In genomic region chr5:180314106-180314505, GRCh38 we compare ENCODE assay signal across 11 cellular contexts. TPM values are rescaled to one million over a fixed set of nuclear protein-coding genes. Genes with fewer than 3 reads are reported as not detected.
A peak's percentile ranks its signal among the peaks of the same experiment; 100 is the strongest.
DNase-seq lines count a peak whose midpoint lies in the region; ATAC-seq, FAIRE-seq and TF ChIP-seq lines count a peak whose summit lies in the region.
"Had no signal": no experiment of that assay in that cellular context is flagged by ENCODE, and none has a peak within 500 bp of the region (broad histone marks: within the 10 kb centered on the region; RNA-seq: fewer than 3 reads in every experiment).

No MANE protein-coding gene starts in this region.

- H3K27me3 Mint-ChIP-seq in activated CD8-positive, alpha-beta memory T cell treated with anti-CD3 and anti-CD28 coated beads, Interleukin-2, amount 10 ng/mL, durations not matched to agents 7 days and 5 days, result no peaks in the 10 kb centered on the region
- H3K27me3 Mint-ChIP-seq: activated T-cell treated with anti-CD3 and anti-CD28 coated beads, Interleukin-2, amount 50 U/mL, for 24 hours had no signal

- CTCF ChIA-PET in activated CD8-positive, alpha-beta memory T cell treated with anti-CD3 and anti-CD28 coated beads, Interleukin-2, amount 10 ng/mL, durations not matched to agents 7 days and 5 days (lab: Charles Lee), result interaction anchor here (0.9 to 5.3 kb wide), 11 partner anchors 11 to 188 kb away, joined by 3 to 147 read pairs (median 4); partner anchors contain the start of genes MAPK9 and RASGEF1C
- CTCF ChIA-PET in HEK293T (lab: Yijun Ruan, JAX), result interaction anchor here (0.7 to 2.4 kb wide), 4 partner anchors 15 to 186 kb away, joined by 3 to 23 read pairs (median 6); no protein-coding TSS in a partner anchor

- H3K27me3 ChIP-seq in bronchial epithelial cell (ENCODE audit: control insufficient read depth, insufficient read depth, low read length) (no peaks in the 10 kb centered on the region), gastroesophageal sphincter (no peaks in the 10 kb centered on the region)

- H3K27ac ChIP-seq in gastroesophageal sphincter, result peak overlapping the region in 1 of 4 donors; percentile 54

- peak overlapping the region; percentile 59 for H3K4me3 ChIP-seq in Jurkat, Clone E6-1 (ENCODE audit: low read length)
- H3K4me3 ChIP-seq in bronchial epithelial cell (ENCODE audit: low read depth, low read length), result peak overlapping the region; percentile 57
- peak overlapping the region; percentile 67 for H3K4me3 ChIP-seq in retinal pigment epithelial cell (ENCODE audit: low read length)
- H3K4me3 ChIP-seq in gastroesophageal sphincter, result no peak overlapping the region

- 88% methylated on average over 7 of the region's 7 CpGs; no CpG with 5 or more reads in 1 of the 2 donors for WGBS in gastroesophageal sphincter (ENCODE audit: low coverage in 1 of 2), 2 donors

- H3K9me3 Mint-ChIP-seq in activated CD8-positive, alpha-beta memory T cell treated with anti-CD3 and anti-CD28 coated beads, Interleukin-2, amount 10 ng/mL, durations not matched to agents 7 days and 5 days (ENCODE audit: low read depth), result no peaks in the 10 kb centered on the region
- H3K9me3 Mint-ChIP-seq: activated T-cell treated with anti-CD3 and anti-CD28 coated beads, Interleukin-2, amount 50 U/mL, for 24 hours; neural crest cell had no signal

- no peak for FAIRE-seq in bronchial epithelial cell (lab: Jason Lieb, UNC)

- H3K4me1 Mint-ChIP-seq in activated CD8-positive, alpha-beta memory T cell treated with anti-CD3 and anti-CD28 coated beads, Interleukin-2, amount 10 ng/mL, durations not matched to agents 7 days and 5 days, result peaks cover 4% of the 10 kb centered on the region
- H3K4me1 Mint-ChIP-seq: neural crest cell had no signal

- TF ChIP-seq CTCF in bronchial epithelial cell (IDR thresholded peaks at IDR 0.05; ENCODE audit: insufficient read depth, low read length, severe bottlenecking) (no peak), retinal pigment epithelial cell (conservative IDR thresholded peaks at IDR 0.05; ENCODE audit: low read depth, low read length) (no peak), gastroesophageal sphincter (IDR thresholded peaks at IDR 0.05) (no peak)

- H3K4me1 ChIP-seq in gastroesophageal sphincter, result no peaks in the 10 kb centered on the region

- TF ChIP-seq POLR2A in gastroesophageal sphincter (IDR thresholded peaks at IDR 0.05), result no peak

- no peak for DNase-seq in activated CD8-positive, alpha-beta memory T cell treated with anti-CD3 and anti-CD28 coated beads, Interleukin-2, amount 10 ng/mL, durations not matched to agents 7 days and 5 days
- no peak for DNase-seq in activated CD8-positive, alpha-beta memory T cell treated with anti-CD3 and anti-CD28 coated beads, Interleukin-2, amount 50 U/mL, for 4 hours
- DNase-seq in Jurkat, Clone E6-1 (ENCODE audit: low read depth, low spot score), result peak; percentile 42
- DNase-seq in bronchial epithelial cell (ENCODE audit: low read depth) (peak; percentile 5), retinal pigment epithelial cell (ENCODE audit: low read depth) (no peak), DMS53 treated with DMSO at 0.1 percent for 48 hours (lab: John Stamatoyannopoulos, UW; ENCODE audit: unreplicated experiment) (no peak), HEK293T (ENCODE audit: extremely low spot score) (no peak)

- H3K36me3 Mint-ChIP-seq in activated CD8-positive, alpha-beta memory T cell treated with anti-CD3 and anti-CD28 coated beads, Interleukin-2, amount 10 ng/mL, durations not matched to agents 7 days and 5 days, result no peaks in the 10 kb centered on the region

- H3K4me3 Mint-ChIP-seq in activated CD8-positive, alpha-beta memory T cell treated with anti-CD3 and anti-CD28 coated beads, Interleukin-2, amount 10 ng/mL, durations not matched to agents 7 days and 5 days, result peak overlapping the region; percentile 68
- H3K4me3 Mint-ChIP-seq: activated T-cell treated with anti-CD3 and anti-CD28 coated beads, Interleukin-2, amount 50 U/mL, for 24 hours; neural crest cell; T-helper 17 cell had no signal

- no peak for TF ChIP-seq EP300 in gastroesophageal sphincter (IDR thresholded peaks at IDR 0.05)

- H3K36me3 ChIP-seq in bronchial epithelial cell (ENCODE audit: control insufficient read depth, insufficient read depth, low read length), result no peaks in the 10 kb centered on the region
- H3K36me3 ChIP-seq in gastroesophageal sphincter, result peaks cover 0 to 58% of the 10 kb centered on the region in 2 donors

- POLR2A ChIA-PET in HEK293T (lab: Yijun Ruan, JAX), result interaction anchor here (0.9 kb wide), 1 partner anchor 9 kb away, joined by 3 read pairs; no protein-coding TSS in a partner anchor

- ATAC-seq in activated CD8-positive, alpha-beta memory T cell treated with anti-CD3 and anti-CD28 coated beads, Interleukin-2, amount 10 ng/mL, durations not matched to agents 7 days and 5 days, result peak; percentile 6
- no peak for ATAC-seq in gastroesophageal sphincter
- ATAC-seq: T-helper 17 cell had no signal

- no peaks in the 10 kb centered on the region for H3K9me3 ChIP-seq in gastroesophageal sphincter

- H3K27ac Mint-ChIP-seq in activated CD8-positive, alpha-beta memory T cell treated with anti-CD3 and anti-CD28 coated beads, Interleukin-2, amount 10 ng/mL, durations not matched to agents 7 days and 5 days, result peak overlapping the region; percentile 76
- H3K27ac Mint-ChIP-seq: activated T-cell treated with anti-CD3 and anti-CD28 coated beads, Interleukin-2, amount 50 U/mL, for 24 hours; T-helper 17 cell had no signal

TF ChIP-seq in HEK293T, 16 proteins besides CTCF, POLR2A, EP300 and RAD21:
- TF ChIP-seq FOXK2 (IDR thresholded peaks at IDR 0.05) (no peak), SP1 (IDR thresholded peaks at IDR 0.05) (no peak), ZNF384 (IDR thresholded peaks at IDR 0.05) (no peak), NFRKB (IDR thresholded peaks at IDR 0.05) (no peak), FOXA1 (IDR thresholded peaks at IDR 0.05) (no peak)
TF ChIP-seq in HEK293T: peak in this region for 0.

RNA-seq across cellular contexts. Expression of gene MAPK9, which starts 22.2 kb away (rescaled TPM):
- total RNA-seq in activated CD8-positive, alpha-beta memory T cell treated with anti-CD3 and anti-CD28 coated beads, Interleukin-2, amount 10 ng/mL, durations not matched to agents 7 days and 5 days, result 10 to 100 TPM; 40.9 to 44.4 TPM
- polyA plus RNA-seq in Jurkat, Clone E6-1 (2012; ENCODE audit: insufficient read depth, insufficient read length), result 46.4 TPM
- total RNA-seq in bronchial epithelial cell (19.7 and 23.2 TPM in 2 replicates), gastroesophageal sphincter (10 to 100 TPM; 25.7 to 43.7 (median 35.7) TPM)

RNA-seq across cellular contexts. Expression of gene GFPT2, which starts 39.0 kb away (rescaled TPM):
- under 1 TPM; 0.15 to 0.37 TPM for total RNA-seq in activated CD8-positive, alpha-beta memory T cell treated with anti-CD3 and anti-CD28 coated beads, Interleukin-2, amount 10 ng/mL, durations not matched to agents 7 days and 5 days
- 2.0 TPM for polyA plus RNA-seq in Jurkat, Clone E6-1 (2012; ENCODE audit: insufficient read depth, insufficient read length)
- total RNA-seq in bronchial epithelial cell (0.26 and 0.53 TPM in 2 replicates), gastroesophageal sphincter (10 to 100 TPM; 28.7 to 94.1 (median 34.1) TPM)

Comparison
In these comparisons a context has a peak if more than half of its experiments do, and no peak if none do; other contexts are left out.
1. DNase-seq: peak in Jurkat, Clone E6-1 (single experiment) and bronchial epithelial cell (single experiment); none in activated CD8-positive, alpha-beta memory T cell treated with anti-CD3 and anti-CD28 coated beads, Interleukin-2, amount 10 ng/mL, durations not matched to agents 7 days and 5 days (single experiment), activated CD8-positive, alpha-beta memory T cell treated with anti-CD3 and anti-CD28 coated beads, Interleukin-2, amount 50 U/mL, for 4 hours (single experiment), retinal pigment epithelial cell (single experiment), DMS53 treated with DMSO at 0.1 percent for 48 hours (single experiment) and HEK293T (single experiment).
2. H3K4me3 ChIP-seq: peak in Jurkat, Clone E6-1 (single experiment), bronchial epithelial cell (single experiment) and retinal pigment epithelial cell (single experiment); none in gastroesophageal sphincter (0 of 2).
3. RNA of gene GFPT2, which starts 39.0 kb away (total RNA-seq): 28.7 to 94.1 TPM in gastroesophageal sphincter; 0.26 to 0.53 TPM in bronchial epithelial cell and 0.15 to 0.37 TPM in activated CD8-positive, alpha-beta memory T cell treated with anti-CD3 and anti-CD28 coated beads, Interleukin-2, amount 10 ng/mL, durations not matched to agents 7 days and 5 days; every median in the first group is over 10 times any median in the second.